Comparison of ENCODE assay signal across 8 cellular contexts in the genomic region with DNA sequence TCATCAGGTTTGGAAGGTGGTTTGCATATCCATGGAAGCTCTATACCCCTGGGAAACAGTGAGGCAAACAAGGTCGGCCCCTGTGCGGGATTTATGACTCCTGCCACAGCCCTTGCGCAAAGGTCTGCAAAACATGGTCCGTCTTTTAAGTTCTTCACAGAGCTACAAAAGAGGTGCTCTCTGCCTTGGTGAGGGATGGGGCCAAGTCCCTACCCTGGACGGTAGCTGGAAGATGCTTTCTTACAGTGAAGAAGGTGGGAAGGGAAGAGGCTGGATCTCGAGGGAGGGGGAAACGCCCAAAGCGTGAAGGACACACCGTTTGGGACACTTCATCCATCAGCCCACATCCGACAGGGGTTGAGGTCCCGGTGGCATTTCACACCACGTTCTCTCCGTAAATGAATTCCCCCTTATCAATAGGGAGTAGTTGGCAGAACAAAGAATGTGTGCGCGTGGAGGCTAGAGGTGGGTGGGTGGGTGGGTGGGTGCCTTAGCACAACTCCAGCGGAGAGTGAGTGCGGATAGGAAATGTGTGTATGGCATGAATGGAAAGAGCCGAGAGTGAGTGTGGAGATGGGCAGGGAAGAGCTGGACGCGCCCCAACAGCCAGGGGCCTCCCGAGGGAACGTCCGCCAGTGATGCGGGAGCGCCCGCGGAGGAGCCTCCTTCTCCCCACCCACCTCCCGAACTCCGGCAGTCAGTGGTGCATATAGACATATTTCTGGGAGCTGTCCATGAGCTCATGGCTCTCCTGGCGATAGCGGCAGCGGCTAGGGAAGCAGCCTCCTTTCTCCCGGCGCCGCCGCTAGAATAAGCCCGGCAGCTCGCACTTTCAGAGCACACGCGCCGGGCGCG.
DNase-seq lines count a peak whose midpoint lies in the region; ATAC-seq and TF ChIP-seq lines count a peak whose summit lies in the region.

No MANE protein-coding gene starts in this region.

- H3K36me3 Mint-ChIP-seq in activated CD8-positive, alpha-beta T cell treated with anti-CD3 and anti-CD28 coated beads, Interleukin-2, amount 10 ng/mL, durations not matched to agents 7 days and 5 days (ENCODE audit: low read depth) = peaks cover 2% of the 10 kb centered on the region
- peaks cover 7% of the 10 kb centered on the region for H3K36me3 Mint-ChIP-seq in natural killer cell treated with Interleukin-12 subunit alpha and Interleukin-12 subunit beta and Interleukin-15 and Interleukin-18, amount 100 ng/mL, for 72 hours

- DNase-seq in AG08395 (ENCODE audit: low spot score) = peak; percentile 62
- no peak for DNase-seq in activated CD8-positive, alpha-beta T cell treated with anti-CD3 and anti-CD28 coated beads, Interleukin-2, amount 10 ng/mL, durations not matched to agents 7 days and 5 days
- peak; percentile 51 for DNase-seq in fibroblast of the aortic adventitia (ENCODE audit: low read depth)
- DNase-seq in natural killer cell treated with Interleukin-12 subunit alpha and Interleukin-12 subunit beta and Interleukin-15 and Interleukin-18, amount 100 ng/mL, for 72 hours (ENCODE audit: low spot score) = no peak
- no peak for DNase-seq in NCI-H446 treated with DMSO at 0.1 percent for 48 hours (lab: John Stamatoyannopoulos, UW)
- DNase-seq in CD1c-positive myeloid dendritic cell (ENCODE audit: extremely low spot score) = no peak

- peak overlapping the region; percentile 92 for H3K9ac ChIP-seq in HUES6 (ENCODE audit: low read length)

- peaks cover 23% of the 10 kb centered on the region for H3K4me1 Mint-ChIP-seq in activated CD8-positive, alpha-beta T cell treated with anti-CD3 and anti-CD28 coated beads, Interleukin-2, amount 10 ng/mL, durations not matched to agents 7 days and 5 days (ENCODE audit: low read depth)
- peaks cover 18 to 20% of the 10 kb centered on the region in 2 donors for H3K4me1 Mint-ChIP-seq in natural killer cell treated with Interleukin-12 subunit alpha and Interleukin-12 subunit beta and Interleukin-15 and Interleukin-18, amount 100 ng/mL, for 72 hours (ENCODE audit: low read depth in 2 of 2)

- no peaks in the 10 kb centered on the region for H3K9me3 ChIP-seq in HUES6 (ENCODE audit: control insufficient read depth, insufficient read depth, low read depth, low read length)

- H3K27me3 ChIP-seq in HUES6 (ENCODE audit: control insufficient read depth, insufficient read depth, low read length) = no peaks in the 10 kb centered on the region

- H3K27me3 Mint-ChIP-seq in activated CD8-positive, alpha-beta T cell treated with anti-CD3 and anti-CD28 coated beads, Interleukin-2, amount 10 ng/mL, durations not matched to agents 7 days and 5 days (ENCODE audit: low read depth) = peaks cover 47% of the 10 kb centered on the region
- peaks cover 39 to 59% of the 10 kb centered on the region in 2 donors for H3K27me3 Mint-ChIP-seq in natural killer cell treated with Interleukin-12 subunit alpha and Interleukin-12 subunit beta and Interleukin-15 and Interleukin-18, amount 100 ng/mL, for 72 hours

- peak; percentile 28 for ATAC-seq in GM18505 (IDR thresholded peaks at IDR 0.05; ENCODE audit: unreplicated experiment)
- no peak for ATAC-seq in activated CD8-positive, alpha-beta T cell treated with anti-CD3 and anti-CD28 coated beads, Interleukin-2, amount 10 ng/mL, durations not matched to agents 7 days and 5 days
- ATAC-seq in natural killer cell treated with Interleukin-12 subunit alpha and Interleukin-12 subunit beta and Interleukin-15 and Interleukin-18, amount 100 ng/mL, for 72 hours = peak; percentile 13 to 29

- H3K9me3 Mint-ChIP-seq in activated CD8-positive, alpha-beta T cell treated with anti-CD3 and anti-CD28 coated beads, Interleukin-2, amount 10 ng/mL, durations not matched to agents 7 days and 5 days (ENCODE audit: insufficient read depth) = no peaks in the 10 kb centered on the region
- no peaks in the 10 kb centered on the region for H3K9me3 Mint-ChIP-seq in natural killer cell treated with Interleukin-12 subunit alpha and Interleukin-12 subunit beta and Interleukin-15 and Interleukin-18, amount 100 ng/mL, for 72 hours

- POLR2A ChIA-PET in activated CD8-positive, alpha-beta T cell treated with anti-CD3 and anti-CD28 coated beads, Interleukin-2, amount 10 ng/mL, durations not matched to agents 7 days and 5 days (lab: Charles Lee) = interaction anchor here (0.6 kb wide), 1 partner anchor 10 kb away, joined by 3 read pairs; no protein-coding TSS in a partner anchor

- no peak overlapping the region for H3K27ac Mint-ChIP-seq in activated CD8-positive, alpha-beta T cell treated with anti-CD3 and anti-CD28 coated beads, Interleukin-2, amount 10 ng/mL, durations not matched to agents 7 days and 5 days
- no peak overlapping the region for H3K27ac Mint-ChIP-seq in natural killer cell treated with Interleukin-12 subunit alpha and Interleukin-12 subunit beta and Interleukin-15 and Interleukin-18, amount 100 ng/mL, for 72 hours

- H3K4me1 ChIP-seq in HUES6 (ENCODE audit: control insufficient read depth, insufficient read depth, low read length) = peaks cover 26% of the 10 kb centered on the region

- H3K4me3 ChIP-seq in HUES6 (ENCODE audit: low read depth, low read length) (peak overlapping the region; percentile 67), fibroblast of the aortic adventitia (ENCODE audit: low read depth, low read length) (peak overlapping the region; percentile 53)

- H3K36me3 ChIP-seq in HUES6 (ENCODE audit: control insufficient read depth, insufficient read depth, low read length) = peaks cover 5% of the 10 kb centered on the region; the same call in 1 of the 2 replicates

- no peak for TF ChIP-seq CTCF in fibroblast of the aortic adventitia (IDR thresholded peaks at IDR 0.05; ENCODE audit: insufficient read depth, low read length)

- H3K27ac ChIP-seq in HUES6 (ENCODE audit: low read depth, low read length) = peak overlapping the region; percentile 70

- CTCF ChIA-PET in activated CD8-positive, alpha-beta T cell treated with anti-CD3 and anti-CD28 coated beads, Interleukin-2, amount 10 ng/mL, durations not matched to agents 7 days and 5 days (lab: Charles Lee) = no interaction called here

- no peak for TF ChIP-seq POLR2A in GM18505 (IDR thresholded peaks at IDR 0.05; ENCODE audit: borderline replicate concordance, extremely low read depth, insufficient read depth, insufficient read length)

- peak overlapping the region; percentile 75 for H3K4me3 Mint-ChIP-seq in activated CD8-positive, alpha-beta T cell treated with anti-CD3 and anti-CD28 coated beads, Interleukin-2, amount 10 ng/mL, durations not matched to agents 7 days and 5 days
- peak overlapping the region; percentile 86 for H3K4me3 Mint-ChIP-seq in natural killer cell treated with Interleukin-12 subunit alpha and Interleukin-12 subunit beta and Interleukin-15 and Interleukin-18, amount 100 ng/mL, for 72 hours

Comparison
In these comparisons a context has a peak if more than half of its experiments do, and no peak if none do; other contexts are left out.
1. DNase-seq: peak in AG08395 (single experiment) and fibroblast of the aortic adventitia (single experiment); none in activated CD8-positive, alpha-beta T cell treated with anti-CD3 and anti-CD28 coated beads, Interleukin-2, amount 10 ng/mL, durations not matched to agents 7 days and 5 days (single experiment), natural killer cell treated with Interleukin-12 subunit alpha and Interleukin-12 subunit beta and Interleukin-15 and Interleukin-18, amount 100 ng/mL, for 72 hours (single experiment), NCI-H446 treated with DMSO at 0.1 percent for 48 hours (single experiment) and CD1c-positive myeloid dendritic cell (single experiment).